Comparison of ENCODE assay signal across 1 cellular context in the genomic region with DNA sequence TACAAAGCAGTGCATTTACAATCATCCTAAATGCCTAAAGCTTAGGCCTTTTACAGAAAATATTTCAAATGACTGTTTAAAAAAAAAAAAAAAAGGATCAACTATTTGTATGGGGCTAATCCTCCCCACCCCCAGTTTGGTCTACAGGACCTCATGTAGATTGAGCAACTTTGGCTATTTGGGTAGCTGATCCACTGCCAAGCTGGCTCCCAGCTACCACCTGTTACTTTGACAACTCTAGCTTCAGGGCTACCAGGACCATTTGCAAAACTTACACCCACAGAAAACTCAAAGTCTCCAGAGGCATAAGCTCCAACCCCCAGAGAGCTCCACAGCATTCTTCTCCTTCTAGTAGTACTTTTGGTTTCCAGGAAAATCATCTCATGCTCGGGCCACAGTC.
TF ChIP-seq lines count a peak whose summit lies in the region.

No MANE protein-coding gene starts in this region.

TF ChIP-seq in IMR-90, 13 proteins besides CTCF, POLR2A, EP300 and RAD21 (continued from another document):
- TF ChIP-seq RFX5 (IDR thresholded peaks at IDR 0.05; ENCODE audit: low read depth, low read length) = no peak
- no peak for TF ChIP-seq CHD1 (IDR thresholded peaks at IDR 0.05; ENCODE audit: low read depth, low read length)
- no peak for TF ChIP-seq CEBPB (IDR thresholded peaks at IDR 0.05; ENCODE audit: low read depth, low read length)
- no peak for TF ChIP-seq SMC3 (IDR thresholded peaks at IDR 0.05; ENCODE audit: low read depth, low read length)
- TF ChIP-seq BHLHE40 (IDR thresholded peaks at IDR 0.05; ENCODE audit: low read depth, low read length) = no peak
- TF ChIP-seq, protein P1, sequence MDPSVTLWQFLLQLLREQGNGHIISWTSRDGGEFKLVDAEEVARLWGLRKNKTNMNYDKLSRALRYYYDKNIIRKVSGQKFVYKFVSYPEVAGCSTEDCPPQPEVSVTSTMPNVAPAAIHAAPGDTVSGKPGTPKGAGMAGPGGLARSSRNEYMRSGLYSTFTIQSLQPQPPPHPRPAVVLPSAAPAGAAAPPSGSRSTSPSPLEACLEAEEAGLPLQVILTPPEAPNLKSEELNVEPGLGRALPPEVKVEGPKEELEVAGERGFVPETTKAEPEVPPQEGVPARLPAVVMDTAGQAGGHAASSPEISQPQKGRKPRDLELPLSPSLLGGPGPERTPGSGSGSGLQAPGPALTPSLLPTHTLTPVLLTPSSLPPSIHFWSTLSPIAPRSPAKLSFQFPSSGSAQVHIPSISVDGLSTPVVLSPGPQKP (IDR thresholded peaks at IDR 0.05; ENCODE audit: borderline replicate concordance, low read depth, low read length) = no peak
- TF ChIP-seq, protein P2, sequence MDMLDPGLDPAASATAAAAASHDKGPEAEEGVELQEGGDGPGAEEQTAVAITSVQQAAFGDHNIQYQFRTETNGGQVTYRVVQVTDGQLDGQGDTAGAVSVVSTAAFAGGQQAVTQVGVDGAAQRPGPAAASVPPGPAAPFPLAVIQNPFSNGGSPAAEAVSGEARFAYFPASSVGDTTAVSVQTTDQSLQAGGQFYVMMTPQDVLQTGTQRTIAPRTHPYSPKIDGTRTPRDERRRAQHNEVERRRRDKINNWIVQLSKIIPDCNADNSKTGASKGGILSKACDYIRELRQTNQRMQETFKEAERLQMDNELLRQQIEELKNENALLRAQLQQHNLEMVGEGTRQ (IDR thresholded peaks at IDR 0.05; ENCODE audit: low read depth, low read length) = no peak
- TF ChIP-seq RCOR1 (IDR thresholded peaks at IDR 0.05; ENCODE audit: insufficient replicate concordance, low read length) = no peak
